ENCODE assay signal across 8 cellular contexts in genomic region chr10:13707156-13707881, GRCh38.
DNase-seq lines count a peak whose midpoint lies in the region; ATAC-seq, FAIRE-seq and TF ChIP-seq lines count a peak whose summit lies in the region.

No MANE protein-coding gene starts in this region.

- peak in 2 of 3 donors; percentile 70 to 79 for TF ChIP-seq POLR2A in body of pancreas (IDR thresholded peaks at IDR 0.05)

- H3K27me3 ChIP-seq in body of pancreas: no peaks in the 10 kb centered on the region
- no peaks in the 10 kb centered on the region for H3K27me3 ChIP-seq in iPS DF 6.9 (ENCODE audit: control insufficient read depth, insufficient read depth, low read length)
- H3K27me3 ChIP-seq in rectal smooth muscle tissue (ENCODE audit: control insufficient read depth, insufficient read depth, low read length): no peaks in the 10 kb centered on the region

- intact Hi-C loops in body of pancreas (cut with DNase I): no loop called here

- peak; percentile 77 for FAIRE-seq in GM19239 (lab: Jason Lieb, UNC)

- DNase-seq in AG08396 (ENCODE audit: low spot score) (peak; percentile 84), GM19239 (ENCODE audit: insufficient read length, low spot score) (no peak), NCI-H460 (ENCODE audit: extremely low read depth, low read depth) (peak; percentile 43), body of pancreas (peak; percentile 77 to 84 (median 80)), iPS DF 6.9 (ENCODE audit: low read depth, low spot score) (peak; percentile 70)

- H3K4me1 ChIP-seq in body of pancreas (peaks cover 51% of the 10 kb centered on the region), iPS DF 6.9 (ENCODE audit: control insufficient read depth, insufficient read depth, low read length) (peaks cover 9% of the 10 kb centered on the region), rectal smooth muscle tissue (ENCODE audit: control insufficient read depth, insufficient read depth, low read length) (peaks cover 12% of the 10 kb centered on the region)

- ATAC-seq in body of pancreas (peak; percentile 82), HG02981 (IDR thresholded peaks at IDR 0.05; ENCODE audit: unreplicated experiment) (no peak), SK-N-SH treated with all-trans-retinoic acid at 6 μM for 48 hours (no peak)

- no peak overlapping the region for H3K9ac ChIP-seq in rectal smooth muscle tissue (ENCODE audit: low read length)

- WGBS in body of pancreas, 2 donors: 0 to 2% methylated on average over 21 to 26 of the region's 26 CpGs
- no CpG with 5 or more reads among the region's 26 CpGs for WGBS in iPS DF 6.9 (ENCODE audit: insufficient coverage, insufficient read length)

- H3K36me3 ChIP-seq in body of pancreas (replicated peaks in 1 of 2; ENCODE audit: insufficient read depth in 1 of 2, low read depth in 2 of 2) (no peaks in the 10 kb centered on the region), iPS DF 6.9 (ENCODE audit: control insufficient read depth, insufficient read depth, low read length) (no peaks in the 10 kb centered on the region; the same call in 1 of the 2 replicates), rectal smooth muscle tissue (ENCODE audit: control insufficient read depth, insufficient read depth, low read length) (no peaks in the 10 kb centered on the region)

- H3K27ac ChIP-seq in body of pancreas (peak overlapping the region; percentile 45 to 78 (median 64)), iPS DF 6.9 (ENCODE audit: low read length) (no peak overlapping the region), rectal smooth muscle tissue (ENCODE audit: low read depth, low read length) (peak overlapping the region; percentile 66)

- H3K9me3 ChIP-seq in body of pancreas (no peaks in the 10 kb centered on the region), iPS DF 6.9 (ENCODE audit: control insufficient read depth, insufficient read depth, low read length) (no peaks in the 10 kb centered on the region)

- TF ChIP-seq CTCF in body of pancreas (IDR thresholded peaks at IDR 0.05): peak in 2 of 7 experiments; percentile 27 to 32

- peak overlapping the region; percentile 23 to 76 for H3K4me3 ChIP-seq in body of pancreas
- peak overlapping the region; percentile 18; the same call in 1 of the 2 replicates for H3K4me3 ChIP-seq in iPS DF 6.9 (ENCODE audit: low read length)
- H3K4me3 ChIP-seq in rectal smooth muscle tissue (ENCODE audit: low read length): peak overlapping the region; percentile 79

TF ChIP-seq in SK-N-SH treated with all-trans-retinoic acid at 6 μM for 48 hours, 23 proteins besides CTCF, POLR2A, EP300 and RAD21:
- TF ChIP-seq, protein P1, sequence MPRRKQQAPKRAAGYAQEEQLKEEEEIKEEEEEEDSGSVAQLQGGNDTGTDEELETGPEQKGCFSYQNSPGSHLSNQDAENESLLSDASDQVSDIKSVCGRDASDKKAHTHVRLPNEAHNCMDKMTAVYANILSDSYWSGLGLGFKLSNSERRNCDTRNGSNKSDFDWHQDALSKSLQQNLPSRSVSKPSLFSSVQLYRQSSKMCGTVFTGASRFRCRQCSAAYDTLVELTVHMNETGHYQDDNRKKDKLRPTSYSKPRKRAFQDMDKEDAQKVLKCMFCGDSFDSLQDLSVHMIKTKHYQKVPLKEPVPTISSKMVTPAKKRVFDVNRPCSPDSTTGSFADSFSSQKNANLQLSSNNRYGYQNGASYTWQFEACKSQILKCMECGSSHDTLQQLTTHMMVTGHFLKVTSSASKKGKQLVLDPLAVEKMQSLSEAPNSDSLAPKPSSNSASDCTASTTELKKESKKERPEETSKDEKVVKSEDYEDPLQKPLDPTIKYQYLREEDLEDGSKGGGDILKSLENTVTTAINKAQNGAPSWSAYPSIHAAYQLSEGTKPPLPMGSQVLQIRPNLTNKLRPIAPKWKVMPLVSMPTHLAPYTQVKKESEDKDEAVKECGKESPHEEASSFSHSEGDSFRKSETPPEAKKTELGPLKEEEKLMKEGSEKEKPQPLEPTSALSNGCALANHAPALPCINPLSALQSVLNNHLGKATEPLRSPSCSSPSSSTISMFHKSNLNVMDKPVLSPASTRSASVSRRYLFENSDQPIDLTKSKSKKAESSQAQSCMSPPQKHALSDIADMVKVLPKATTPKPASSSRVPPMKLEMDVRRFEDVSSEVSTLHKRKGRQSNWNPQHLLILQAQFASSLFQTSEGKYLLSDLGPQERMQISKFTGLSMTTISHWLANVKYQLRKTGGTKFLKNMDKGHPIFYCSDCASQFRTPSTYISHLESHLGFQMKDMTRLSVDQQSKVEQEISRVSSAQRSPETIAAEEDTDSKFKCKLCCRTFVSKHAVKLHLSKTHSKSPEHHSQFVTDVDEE (CRISPR knock-in tag; IDR thresholded peaks at IDR 0.05): no peak
- TF ChIP-seq ZFP3 (CRISPR knock-in tag; IDR thresholded peaks at IDR 0.05): no peak
TF ChIP-seq in SK-N-SH treated with all-trans-retinoic acid at 6 μM for 48 hours: peak in this region for 0.

Comparison
In these comparisons a context has a peak if more than half of its experiments do, and no peak if none do; other contexts are left out.
1. H3K4me3 ChIP-seq: peak in every context shown above with its lines; median percentile 79 in rectal smooth muscle tissue; 50 in body of pancreas; 18 in iPS DF 6.9.